ENCODE assay signal across 1 cellular context in the genomic region with DNA sequence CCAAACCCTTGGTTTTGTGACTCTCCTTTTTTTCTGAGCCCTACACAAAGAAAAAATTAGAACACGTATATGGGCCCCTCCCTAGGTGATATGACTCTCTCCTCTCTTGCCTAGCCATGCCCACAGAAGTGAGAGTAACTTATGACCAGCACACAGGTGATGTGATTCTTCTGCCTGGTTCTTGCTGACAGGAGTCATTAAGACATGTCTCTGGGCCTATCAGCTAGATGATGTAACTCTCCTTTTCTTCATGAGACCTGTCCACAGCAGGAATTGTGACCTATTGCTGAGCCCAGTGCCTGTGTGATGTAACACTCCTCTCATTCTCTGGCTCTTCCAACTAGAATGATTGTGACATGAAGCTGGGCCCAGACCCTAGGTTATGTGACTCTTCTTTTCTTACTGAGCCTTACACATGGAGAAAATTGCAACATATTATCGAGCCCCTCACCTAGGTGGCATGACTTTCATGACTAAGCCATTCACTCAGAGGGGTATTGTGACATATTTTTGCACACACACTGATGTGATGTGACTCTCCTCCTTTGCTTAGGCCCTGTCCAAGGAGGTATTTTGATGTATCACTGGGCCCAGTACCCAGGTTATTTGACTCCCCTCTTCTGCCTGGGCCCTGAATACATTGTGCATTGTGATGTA.
A peak's percentile ranks its signal among the peaks of the same experiment; 100 is the strongest.
TF ChIP-seq lines count a peak whose summit lies in the region.

No MANE protein-coding gene starts in this region.

TF ChIP-seq in HepG2, 621 proteins besides CTCF, POLR2A, EP300 and RAD21:
- TF ChIP-seq, protein P1, sequence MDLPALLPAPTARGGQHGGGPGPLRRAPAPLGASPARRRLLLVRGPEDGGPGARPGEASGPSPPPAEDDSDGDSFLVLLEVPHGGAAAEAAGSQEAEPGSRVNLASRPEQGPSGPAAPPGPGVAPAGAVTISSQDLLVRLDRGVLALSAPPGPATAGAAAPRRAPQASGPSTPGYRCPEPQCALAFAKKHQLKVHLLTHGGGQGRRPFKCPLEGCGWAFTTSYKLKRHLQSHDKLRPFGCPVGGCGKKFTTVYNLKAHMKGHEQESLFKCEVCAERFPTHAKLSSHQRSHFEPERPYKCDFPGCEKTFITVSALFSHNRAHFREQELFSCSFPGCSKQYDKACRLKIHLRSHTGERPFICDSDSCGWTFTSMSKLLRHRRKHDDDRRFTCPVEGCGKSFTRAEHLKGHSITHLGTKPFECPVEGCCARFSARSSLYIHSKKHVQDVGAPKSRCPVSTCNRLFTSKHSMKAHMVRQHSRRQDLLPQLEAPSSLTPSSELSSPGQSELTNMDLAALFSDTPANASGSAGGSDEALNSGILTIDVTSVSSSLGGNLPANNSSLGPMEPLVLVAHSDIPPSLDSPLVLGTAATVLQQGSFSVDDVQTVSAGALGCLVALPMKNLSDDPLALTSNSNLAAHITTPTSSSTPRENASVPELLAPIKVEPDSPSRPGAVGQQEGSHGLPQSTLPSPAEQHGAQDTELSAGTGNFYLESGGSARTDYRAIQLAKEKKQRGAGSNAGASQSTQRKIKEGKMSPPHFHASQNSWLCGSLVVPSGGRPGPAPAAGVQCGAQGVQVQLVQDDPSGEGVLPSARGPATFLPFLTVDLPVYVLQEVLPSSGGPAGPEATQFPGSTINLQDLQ (CRISPR knock-in tag; IDR thresholded peaks at IDR 0.05) = no peak
- TF ChIP-seq ZNF550 (CRISPR knock-in tag; IDR thresholded peaks at IDR 0.05; ENCODE audit: borderline replicate concordance) (no peak), CEBPB (IDR thresholded peaks at IDR 0.05; ENCODE audit: borderline replicate concordance, low read depth, low read length) (peak; percentile 80), ZNF3 (CRISPR knock-in tag; IDR thresholded peaks at IDR 0.05) (no peak), HDAC6 (IDR thresholded peaks at IDR 0.05; ENCODE audit: low read depth, low read length) (no peak), FOSL2 (CRISPR knock-in tag; IDR thresholded peaks at IDR 0.05) (0 out of 2 replicates have a peak, but pooled peaks have one; percentile 59)
- TF ChIP-seq, protein P2, sequence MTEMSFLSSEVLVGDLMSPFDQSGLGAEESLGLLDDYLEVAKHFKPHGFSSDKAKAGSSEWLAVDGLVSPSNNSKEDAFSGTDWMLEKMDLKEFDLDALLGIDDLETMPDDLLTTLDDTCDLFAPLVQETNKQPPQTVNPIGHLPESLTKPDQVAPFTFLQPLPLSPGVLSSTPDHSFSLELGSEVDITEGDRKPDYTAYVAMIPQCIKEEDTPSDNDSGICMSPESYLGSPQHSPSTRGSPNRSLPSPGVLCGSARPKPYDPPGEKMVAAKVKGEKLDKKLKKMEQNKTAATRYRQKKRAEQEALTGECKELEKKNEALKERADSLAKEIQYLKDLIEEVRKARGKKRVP (CRISPR knock-in tag; IDR thresholded peaks at IDR 0.05) = peak in 1 of 2 experiments; percentile 46; a peak in 2 of 4 replicates
- TF ChIP-seq, protein P3, sequence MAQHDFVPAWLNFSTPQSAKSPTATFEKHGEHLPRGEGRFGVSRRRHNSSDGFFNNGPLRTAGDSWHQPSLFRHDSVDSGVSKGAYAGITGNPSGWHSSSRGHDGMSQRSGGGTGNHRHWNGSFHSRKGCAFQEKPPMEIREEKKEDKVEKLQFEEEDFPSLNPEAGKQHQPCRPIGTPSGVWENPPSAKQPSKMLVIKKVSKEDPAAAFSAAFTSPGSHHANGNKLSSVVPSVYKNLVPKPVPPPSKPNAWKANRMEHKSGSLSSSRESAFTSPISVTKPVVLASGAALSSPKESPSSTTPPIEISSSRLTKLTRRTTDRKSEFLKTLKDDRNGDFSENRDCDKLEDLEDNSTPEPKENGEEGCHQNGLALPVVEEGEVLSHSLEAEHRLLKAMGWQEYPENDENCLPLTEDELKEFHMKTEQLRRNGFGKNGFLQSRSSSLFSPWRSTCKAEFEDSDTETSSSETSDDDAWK (CRISPR knock-in tag; IDR thresholded peaks at IDR 0.05) = no peak
